In genomic region chr6:125198285-125199009, GRCh38 we compare ENCODE assay signal across 17 cellular contexts. TPM values are rescaled to one million over a fixed set of nuclear protein-coding genes. Genes with fewer than 3 reads are reported as not detected.
DNase-seq lines count a peak whose midpoint lies in the region; ATAC-seq and TF ChIP-seq lines count a peak whose summit lies in the region.
"Had no signal": no experiment of that assay in that cellular context is flagged by ENCODE, and none has a peak within 500 bp of the region (broad histone marks: within the 10 kb centered on the region; RNA-seq: fewer than 3 reads in every experiment).

No MANE protein-coding gene starts in this region.

- H3K27me3 ChIP-seq in Peyer's patch (no peaks in the 10 kb centered on the region), skeletal muscle tissue (ENCODE audit: control insufficient read depth in 3 of 3, insufficient read depth in 3 of 3, low read length in 3 of 3) (no peaks in the 10 kb centered on the region)
- H3K27me3 ChIP-seq: BLaER1 treated with 17β-estradiol and CSF1 and Interleukin-3, amounts not matched to agents 10 nM and 100 nM; ovary had no signal

- peaks cover 71% of the 10 kb centered on the region for H3K4me1 Mint-ChIP-seq in HFFc6 (ENCODE audit: low read depth)

- intact Hi-C loops in left cardiac atrium (cut with DNase I): no loop called here

- peak overlapping the region in 2 of 3 donors; percentile 40 to 59 for H3K9ac ChIP-seq in skeletal muscle tissue (ENCODE audit: low read depth in 1 of 3, low read length in 3 of 3)
- H3K9ac ChIP-seq: BLaER1 treated with 17β-estradiol and CSF1 and Interleukin-3, amounts not matched to agents 10 nM and 100 nM had no signal

- peak; percentile 7 to 24 for ATAC-seq in left cardiac atrium

- DNase-seq in HFFc6 (no peak), Peyer's patch (no peak), left cardiac atrium (no peak), OCI-M2 (lab: John Stamatoyannopoulos, UW; ENCODE audit: unreplicated experiment) (no peak), EL (no peak), NCI-H748 (lab: John Stamatoyannopoulos, UW; ENCODE audit: unreplicated experiment) (no peak), T-helper 2 cell (no peak)
- DNase-seq: activated naive CD4-positive, alpha-beta T cell; H7; MM.1S; NCI-H510A; SIG-M5; stimulated activated CD4-positive, alpha-beta T cell treated with anti-CD3 and anti-CD28 coated beads, Interleukin-4, amount 100 ng/mL, for 4 hours; stimulated activated naive CD4-positive, alpha-beta T cell treated with Interleukin-2 at 50 U/mL for 16 hours had no signal

- H3K27ac Mint-ChIP-seq in HFFc6: peak overlapping the region; percentile 70

- no peak for TF ChIP-seq POLR2A in Peyer's patch (IDR thresholded peaks at IDR 0.05)

- no peaks in the 10 kb centered on the region for H3K9me3 ChIP-seq in Peyer's patch
- H3K9me3 ChIP-seq in skeletal muscle tissue (ENCODE audit: control insufficient read depth in 3 of 3, low read length in 3 of 3): no peaks in the 10 kb centered on the region
- H3K9me3 ChIP-seq: BLaER1 treated with 17β-estradiol and CSF1 and Interleukin-3, amounts not matched to agents 10 nM and 100 nM; ovary had no signal

- no peaks in the 10 kb centered on the region for H3K27me3 Mint-ChIP-seq in HFFc6 (ENCODE audit: insufficient read depth)

- TF ChIP-seq CTCF in HFFc6 (IDR thresholded peaks at IDR 0.05): no peak
- TF ChIP-seq CTCF in Peyer's patch (IDR thresholded peaks at IDR 0.05): no peak

- H3K4me3 ChIP-seq in Peyer's patch (no peak overlapping the region), skeletal muscle tissue (ENCODE audit: low read length in 3 of 3) (peak overlapping the region; percentile 13 to 29 (median 17))
- H3K4me3 ChIP-seq: BLaER1 treated with 17β-estradiol and CSF1 and Interleukin-3, amounts not matched to agents 10 nM and 100 nM; ovary had no signal

- no peak overlapping the region for H3K4me3 Mint-ChIP-seq in HFFc6

- H3K9me3 Mint-ChIP-seq in HFFc6: no peaks in the 10 kb centered on the region

- H3K36me3 ChIP-seq in Peyer's patch (no peaks in the 10 kb centered on the region), skeletal muscle tissue (ENCODE audit: control insufficient read depth in 3 of 3, insufficient read depth in 3 of 3, low read length in 3 of 3) (no peaks in the 10 kb centered on the region)
- H3K36me3 ChIP-seq: BLaER1 treated with 17β-estradiol and CSF1 and Interleukin-3, amounts not matched to agents 10 nM and 100 nM; ovary had no signal

- H3K36me3 Mint-ChIP-seq in HFFc6 (ENCODE audit: low read depth): no peaks in the 10 kb centered on the region

- H3K27ac ChIP-seq in Peyer's patch (peak overlapping the region in 3 of 4 donors; percentile 64 to 78 (median 74)), skeletal muscle tissue (ENCODE audit: low read depth, low read length) (peak overlapping the region; percentile 85)
- H3K27ac ChIP-seq: BLaER1 treated with 17β-estradiol and CSF1 and Interleukin-3, amounts not matched to agents 10 nM and 100 nM had no signal

- peaks cover 0 to 41% (median 4%) of the 10 kb centered on the region in 4 donors for H3K4me1 ChIP-seq in Peyer's patch
- peaks cover 57 to 68% (median 64%) of the 10 kb centered on the region in 3 donors for H3K4me1 ChIP-seq in skeletal muscle tissue (ENCODE audit: control insufficient read depth in 3 of 3, insufficient read depth in 3 of 3, low read length in 3 of 3)

RNA-seq across cellular contexts. Expression of gene TPD52L1, which starts 44.9 kb away (rescaled TPM):
- total RNA-seq in HFFc6 (2021; fragmentation: NEBNext Ultra II Directional; extraction: Animal tissue kit (Norgen Biotek cat#: 25700)): 10 to 100 TPM; 11.0 to 36.8 (median 11.7) TPM
- total RNA-seq in Peyer's patch: 10 to 100 TPM; 13.4 to 39.6 (median 21.2) TPM
- 10 to 100 TPM; 27.9 to 50.4 TPM for total RNA-seq in left cardiac atrium
- 14.6 TPM for total RNA-seq in skeletal muscle tissue

Comparison
In these comparisons a context has a peak if more than half of its experiments do, and no peak if none do; other contexts are left out.
1. H3K4me3 ChIP-seq: peak in skeletal muscle tissue (3 of 3); none in Peyer's patch (0 of 4).